In the genomic region with DNA sequence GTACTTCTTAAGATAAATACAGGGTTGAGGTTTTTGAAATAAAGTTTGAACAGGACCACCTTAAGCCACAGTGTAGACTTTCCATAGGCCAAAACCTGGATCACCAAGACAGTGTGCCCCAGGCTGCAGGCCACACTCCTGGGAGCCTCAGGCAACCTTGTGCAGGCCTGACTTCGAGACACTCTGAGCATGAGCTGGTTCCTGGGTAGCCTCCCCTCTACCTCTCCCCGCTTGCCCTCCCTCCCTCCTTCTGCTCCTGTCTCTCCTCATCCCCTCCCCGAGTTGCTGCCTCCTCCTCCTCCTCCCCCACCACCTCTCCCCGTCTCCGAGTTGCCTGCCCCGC, we compare ENCODE assay signal across 8 cellular contexts. TPM values are rescaled to one million over a fixed set of nuclear protein-coding genes. Genes with fewer than 3 reads are reported as not detected.
DNase-seq lines count a peak whose midpoint lies in the region; ATAC-seq and TF ChIP-seq lines count a peak whose summit lies in the region.

No MANE protein-coding gene starts in this region.

- H3K4me3 Mint-ChIP-seq in chondrocyte (ENCODE audit: unreplicated experiment) (no peak overlapping the region), natural killer cell (peak overlapping the region; percentile 76)

- H3K4me1 Mint-ChIP-seq in chondrocyte (ENCODE audit: low read depth) (peaks cover 84% of the 10 kb centered on the region), natural killer cell (peaks cover 0 to 9% of the 10 kb centered on the region in 2 donors)

- H3K27ac Mint-ChIP-seq in chondrocyte (ENCODE audit: unreplicated experiment): peak overlapping the region; percentile 85
- peak overlapping the region; percentile 74 to 88 for H3K27ac Mint-ChIP-seq in natural killer cell

- H3K4me3 ChIP-seq in HL-60 (replicated peaks; ENCODE audit: insufficient read depth, low read length): peak overlapping the region; percentile 20; the same call in 1 of the 2 replicates

- TF ChIP-seq CTCF in HL-60 (IDR thresholded peaks at IDR 0.05; ENCODE audit: insufficient read depth, low read length): no peak
- TF ChIP-seq CTCF in chondrocyte (IDR thresholded peaks at IDR 0.05): no peak
- no peak for TF ChIP-seq CTCF in natural killer cell (IDR thresholded peaks at IDR 0.05)

- no peaks in the 10 kb centered on the region for H3K27me3 ChIP-seq in HL-60 (ENCODE audit: insufficient read depth, poor library complexity, severe bottlenecking)

- no peaks in the 10 kb centered on the region for H3K36me3 Mint-ChIP-seq in chondrocyte (ENCODE audit: low read depth)
- H3K36me3 Mint-ChIP-seq in natural killer cell: no peaks in the 10 kb centered on the region

- DNase-seq in HL-60 (ENCODE audit: low read depth in 1 of 2, low spot score in 1 of 2) (no peak), chondrocyte (ENCODE audit: low spot score) (no peak), natural killer cell (no peak), T1000 (lab: John Stamatoyannopoulos, UW) (no peak)

- intact Hi-C loops in natural killer cell (cut with micrococcal nuclease): loop anchor here (1.0 to 10.0 kb wide), 4 partner anchors 20 to 323 kb away; a partner anchor contains a TSS

- peaks cover 3% of the 10 kb centered on the region for H3K9me3 Mint-ChIP-seq in chondrocyte (ENCODE audit: low read depth)
- no peaks in the 10 kb centered on the region for H3K9me3 Mint-ChIP-seq in natural killer cell

- H3K27ac ChIP-seq in HL-60 (replicated peaks): no peak overlapping the region; the same call in 1 of the 2 replicates

- no peaks in the 10 kb centered on the region for H3K27me3 Mint-ChIP-seq in chondrocyte (ENCODE audit: low read depth)
- peaks cover 7 to 12% of the 10 kb centered on the region in 2 donors for H3K27me3 Mint-ChIP-seq in natural killer cell (ENCODE audit: low read depth in 2 of 2)

- ATAC-seq in GM19372 (IDR thresholded peaks at IDR 0.05; ENCODE audit: low read depth, unreplicated experiment): peak; percentile 4
- ATAC-seq in natural killer cell: peak in 2 of 3 donors; percentile 45 to 63
- ATAC-seq in GM19395 (IDR thresholded peaks at IDR 0.05; ENCODE audit: unreplicated experiment): no peak
- ATAC-seq in GM18519 (IDR thresholded peaks at IDR 0.05; ENCODE audit: low FRiP score, unreplicated experiment): no peak
- ATAC-seq in HG02938 (IDR thresholded peaks at IDR 0.05; ENCODE audit: unreplicated experiment): no peak

RNA-seq across cellular contexts. Expression of a gene that starts 10.6 kb away (rescaled TPM):
- 2.6 to 5.3 TPM (median 2.7 TPM) in 3 replicates for total RNA-seq in chondrocyte
- not detected for total RNA-seq in natural killer cell

RNA-seq across cellular contexts. Expression of a gene that starts 19.9 kb away (rescaled TPM):
- total RNA-seq in chondrocyte: 77.3 to 88.1 TPM (median 79.5 TPM) in 3 replicates
- total RNA-seq in natural killer cell: 100 to 1,000 TPM in 2 of 3 donors, 10 to 100 TPM in 1; 99.4 to 109 (median 106) TPM

Comparison
In these comparisons a context has a peak if more than half of its experiments do, and no peak if none do; other contexts are left out.
1. ATAC-seq: peak in GM19372 (single experiment) and natural killer cell (2 of 3); none in GM19395 (single experiment), GM18519 (single experiment) and HG02938 (single experiment).